Comparison of ENCODE assay signal across 14 cellular contexts in the genomic region with DNA sequence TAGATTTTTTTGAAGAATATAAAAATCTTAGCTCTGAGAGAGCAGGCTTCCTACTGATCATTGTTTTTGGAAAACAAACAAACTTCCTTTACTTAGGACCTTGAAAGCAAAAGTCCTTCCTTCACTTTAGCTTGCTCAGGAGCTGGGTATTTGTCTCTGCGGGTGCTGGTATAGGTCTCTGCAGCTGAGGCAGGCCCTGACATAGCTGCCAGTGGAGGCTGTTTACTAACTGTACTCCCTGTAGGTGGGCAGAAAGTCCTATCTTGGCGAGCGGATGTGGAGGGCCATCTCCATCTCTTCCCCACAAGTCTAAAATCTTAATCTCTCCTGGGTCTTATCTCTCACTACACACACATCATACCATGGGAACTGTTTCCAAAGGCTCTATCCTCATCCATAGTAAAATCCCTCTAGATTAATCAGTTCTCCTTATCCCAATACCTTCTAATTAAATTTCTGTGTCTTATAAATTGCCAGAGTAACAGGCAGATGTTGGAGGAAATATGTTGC. TPM values are rescaled to one million over a fixed set of nuclear protein-coding genes. Genes with fewer than 3 reads are reported as not detected.
DNase-seq lines count a peak whose midpoint lies in the region; ATAC-seq, FAIRE-seq and TF ChIP-seq lines count a peak whose summit lies in the region.
"Had no signal": no experiment of that assay in that cellular context is flagged by ENCODE, and none has a peak within 500 bp of the region (broad histone marks: within the 10 kb centered on the region; RNA-seq: fewer than 3 reads in every experiment).

No MANE protein-coding gene starts in this region.

- TF ChIP-seq EP300 in H1 (IDR thresholded peaks at IDR 0.05; ENCODE audit: borderline replicate concordance in 1 of 2, low read depth in 2 of 2, low read length in 2 of 2): no peak

- H4K5ac ChIP-seq in H1 (ENCODE audit: insufficient read length, low read depth, low read length): no peak overlapping the region

- H2BK20ac ChIP-seq in H1 (ENCODE audit: low read length): no peak overlapping the region

- H3K27me3 ChIP-seq in H1 (replicated peaks in 1 of 4; ENCODE audit: control insufficient read depth in 3 of 4, extremely low read depth in 1 of 4, insufficient read depth in 3 of 4, low read length in 3 of 4): no peaks in the 10 kb centered on the region
- H3K27me3 ChIP-seq: adrenal gland, heart right ventricle had no signal

- H3K27me3 Mint-ChIP-seq in stimulated activated naive CD8-positive, alpha-beta T cell treated with anti-CD3 and anti-CD28 coated beads, Interleukin-15, Interleukin-2, amounts not matched to agents 100 ng/mL and 50 ng/mL, for 24 hours: no peaks in the 10 kb centered on the region
- no peaks in the 10 kb centered on the region for H3K27me3 Mint-ChIP-seq in T-helper 2 cell treated with Interferon-gamma antibody and Interleukin-4, amounts not matched to agents 5 μg/mL and 100 μg/mL, for 36 hours (ENCODE audit: low read depth)
- H3K27me3 Mint-ChIP-seq in HFFc6 (ENCODE audit: insufficient read depth): peaks cover 2% of the 10 kb centered on the region; the same call in 1 of the 2 replicates

- no peaks in the 10 kb centered on the region for H3K23me2 ChIP-seq in H1 (ENCODE audit: low read depth, low read length)

- no peak overlapping the region for H4K91ac ChIP-seq in H1 (replicated peaks; ENCODE audit: insufficient read length, low read length)

- H3K4me3 ChIP-seq in H1 (ENCODE audit: extremely low read depth in 1 of 4, insufficient read depth in 2 of 4, low read depth in 3 of 4, low read length in 4 of 4): no peak overlapping the region
- H3K4me3 ChIP-seq: adrenal gland, heart right ventricle had no signal

- no peak for FAIRE-seq in H1 (lab: Jason Lieb, UNC)
- FAIRE-seq: kidney had no signal

- no peak overlapping the region for H2AK5ac ChIP-seq in H1 (ENCODE audit: low read depth, low read length)

- H2BK120ac ChIP-seq in H1 (replicated peaks; ENCODE audit: low read depth, low read length): no peak overlapping the region

- no peaks in the 10 kb centered on the region for H3K4me1 ChIP-seq in H1 (replicated peaks in 1 of 4; ENCODE audit: control insufficient read depth in 3 of 4, insufficient read depth in 4 of 4, low read length in 3 of 4)

- WGBS in H1 (ENCODE audit: extremely low coverage in 1 of 2, insufficient coverage in 1 of 2, insufficient read length in 1 of 2, insufficient replicate concordance in 2 of 2, low coverage in 1 of 2, low lambda C conversion rate in 2 of 2, missing lambda C conversion rate in 1 of 2), 2 experiments: 93% methylated on average over 3 of the region's 3 CpGs; no CpG with 5 or more reads in 1 of the 2 experiments

- H2BK15ac ChIP-seq in H1 (ENCODE audit: low read length): no peak overlapping the region

- TF ChIP-seq RAD21 in H1 (IDR thresholded peaks at IDR 0.05 in 1 of 2, conservative IDR thresholded peaks at IDR 0.05 in 1 of 2; ENCODE audit: low read depth in 2 of 2, low read length in 2 of 2): no peak

- no peaks in the 10 kb centered on the region for H4K20me1 ChIP-seq in H1 (replicated peaks in 1 of 2; ENCODE audit: control insufficient read depth in 1 of 2, insufficient read depth in 2 of 2, low read length in 2 of 2)

- H3K4me3 Mint-ChIP-seq in stimulated activated naive CD8-positive, alpha-beta T cell treated with anti-CD3 and anti-CD28 coated beads, Interleukin-15, Interleukin-2, amounts not matched to agents 100 ng/mL and 50 ng/mL, for 24 hours: peak overlapping the region; percentile 37
- H3K4me3 Mint-ChIP-seq in T-helper 2 cell treated with Interferon-gamma antibody and Interleukin-4, amounts not matched to agents 5 μg/mL and 100 μg/mL, for 36 hours: peak overlapping the region; percentile 18
- H3K4me3 Mint-ChIP-seq in HFFc6: no peak overlapping the region

- no peaks in the 10 kb centered on the region for H3K36me3 Mint-ChIP-seq in stimulated activated naive CD8-positive, alpha-beta T cell treated with anti-CD3 and anti-CD28 coated beads, Interleukin-15, Interleukin-2, amounts not matched to agents 100 ng/mL and 50 ng/mL, for 24 hours (ENCODE audit: low read depth)
- H3K36me3 Mint-ChIP-seq in T-helper 2 cell treated with Interferon-gamma antibody and Interleukin-4, amounts not matched to agents 5 μg/mL and 100 μg/mL, for 36 hours (ENCODE audit: low read depth): peaks cover 5% of the 10 kb centered on the region
- H3K36me3 Mint-ChIP-seq in HFFc6 (ENCODE audit: low read depth): no peaks in the 10 kb centered on the region

- H3K79me2 ChIP-seq in H1 (ENCODE audit: control insufficient read depth in 1 of 2, insufficient read depth in 2 of 2, low read length in 2 of 2): no peaks in the 10 kb centered on the region

- H3K9me3 Mint-ChIP-seq in stimulated activated naive CD8-positive, alpha-beta T cell treated with anti-CD3 and anti-CD28 coated beads, Interleukin-15, Interleukin-2, amounts not matched to agents 100 ng/mL and 50 ng/mL, for 24 hours: no peaks in the 10 kb centered on the region
- H3K9me3 Mint-ChIP-seq in T-helper 2 cell treated with Interferon-gamma antibody and Interleukin-4, amounts not matched to agents 5 μg/mL and 100 μg/mL, for 36 hours: no peaks in the 10 kb centered on the region
- H3K9me3 Mint-ChIP-seq in HFFc6: no peaks in the 10 kb centered on the region

- H3K27ac ChIP-seq in H1 (ENCODE audit: low read depth, low read length): no peak overlapping the region
- H3K27ac ChIP-seq: adrenal gland had no signal

- TF ChIP-seq POLR2A in H1 (IDR thresholded peaks at IDR 0.05; ENCODE audit: control extremely low read depth in 1 of 2, low read depth in 2 of 2, low read length in 2 of 2): no peak

- H3K79me1 ChIP-seq in H1 (ENCODE audit: low read depth, low read length): no peaks in the 10 kb centered on the region

- CTCF ChIA-PET in H1 (lab: Charles Lee; ENCODE audit: partially characterized antibody): interaction anchor here (0.9 to 1.2 kb wide), 3 partner anchors 140 to 188 kb away, joined by 3 to 12 read pairs (median 3); no protein-coding TSS in a partner anchor

- no peak for ATAC-seq in stimulated activated naive CD8-positive, alpha-beta T cell treated with anti-CD3 and anti-CD28 coated beads, Interleukin-15, Interleukin-2, amounts not matched to agents 100 U/mL and 50 U/mL, for 24 hours
- ATAC-seq in HG03469 (IDR thresholded peaks at IDR 0.05; ENCODE audit: unreplicated experiment): no peak
- ATAC-seq: heart right ventricle had no signal

- no peaks in the 10 kb centered on the region for H3K36me3 ChIP-seq in H1 (ENCODE audit: control insufficient read depth in 2 of 4, insufficient read depth in 4 of 4, low read length in 3 of 4)
- H3K36me3 ChIP-seq: adrenal gland, heart right ventricle had no signal

- peak overlapping the region; percentile 88 for H3K27ac Mint-ChIP-seq in stimulated activated naive CD8-positive, alpha-beta T cell treated with anti-CD3 and anti-CD28 coated beads, Interleukin-15, Interleukin-2, amounts not matched to agents 100 ng/mL and 50 ng/mL, for 24 hours
- peak overlapping the region; percentile 97 for H3K27ac Mint-ChIP-seq in T-helper 2 cell treated with Interferon-gamma antibody and Interleukin-4, amounts not matched to agents 5 μg/mL and 100 μg/mL, for 36 hours
- no peak overlapping the region for H3K27ac Mint-ChIP-seq in HFFc6

- no peak overlapping the region for H2BK5ac ChIP-seq in H1 (ENCODE audit: low read depth, low read length)

- H3K4me2 ChIP-seq in H1 (ENCODE audit: insufficient read depth in 1 of 2, low read depth in 2 of 2, low read length in 2 of 2): no peak overlapping the region
- H3K4me2 ChIP-seq: SK-N-SH had no signal

- no peak overlapping the region for H2BK12ac ChIP-seq in H1 (ENCODE audit: low read depth, low read length)

- POLR2A ChIA-PET in H1 (lab: Charles Lee; ENCODE audit: partially characterized antibody): interaction anchor here (0.9 to 1.2 kb wide), 2 partner anchors 44 to 142 kb away, joined by 3 read pairs; no protein-coding TSS in a partner anchor

- H2AFZ ChIP-seq in H1 (ENCODE audit: low read length): 0 out of 2 replicates have a peak overlapping the region, but pooled peaks have one; percentile 14

- H4K8ac ChIP-seq in H1 (ENCODE audit: extremely low read depth, insufficient read depth, low read length): no peak overlapping the region

- no peak overlapping the region for H3K9ac ChIP-seq in H1 (replicated peaks in 1 of 4; ENCODE audit: extremely low read depth in 1 of 4, low read depth in 3 of 4, low read length in 3 of 4)
- H3K9ac ChIP-seq: SK-N-SH had no signal

- no peak overlapping the region for H3K23ac ChIP-seq in H1 (ENCODE audit: insufficient read length)

- TF ChIP-seq CTCF in H1 (IDR thresholded peaks at IDR 0.05; ENCODE audit: control extremely low read depth in 1 of 3, insufficient read depth in 1 of 3, low read depth in 1 of 3, low read length in 3 of 3) (no peak), HFFc6 (IDR thresholded peaks at IDR 0.05) (no peak)

- no peaks in the 10 kb centered on the region for H3K9me3 ChIP-seq in H1 (ENCODE audit: insufficient read depth in 2 of 2, low read depth in 1 of 2, low read length in 1 of 2)
- H3K9me3 ChIP-seq: adrenal gland, heart right ventricle, SK-N-SH had no signal

- no peak overlapping the region for H3K56ac ChIP-seq in H1 (replicated peaks; ENCODE audit: insufficient read length, low read depth, low read length)

- H3K4ac ChIP-seq in H1 (replicated peaks; ENCODE audit: insufficient read length, low read depth, low read length): no peak overlapping the region

- no peak overlapping the region for H3K18ac ChIP-seq in H1 (ENCODE audit: extremely low read depth, low read length)

- no peak for DNase-seq in stimulated activated naive CD8-positive, alpha-beta T cell treated with anti-CD3 and anti-CD28 coated beads, Interleukin-15, Interleukin-2, amounts not matched to agents 100 U/mL and 50 U/mL, for 24 hours
- DNase-seq in T-helper 2 cell treated with Interferon-gamma antibody and Interleukin-4, amounts not matched to agents 5 μg/mL and 100 μg/mL, for 36 hours (ENCODE audit: low spot score): peak; percentile 10
- DNase-seq in H1 (ENCODE audit: low read depth in 1 of 2, low spot score in 2 of 2) (no peak), NCI-H1694 treated with DMSO at 0.1 percent for 48 hours (lab: John Stamatoyannopoulos, UW) (no peak), HFFc6 (no peak)
- DNase-seq: adrenal gland, DMS 273 treated with DMSO at 0.1 percent for 48 hours, heart right ventricle, kidney, NCI-H69, retina, SK-N-SH had no signal

- peaks cover 52% of the 10 kb centered on the region for H3K4me1 Mint-ChIP-seq in stimulated activated naive CD8-positive, alpha-beta T cell treated with anti-CD3 and anti-CD28 coated beads, Interleukin-15, Interleukin-2, amounts not matched to agents 100 ng/mL and 50 ng/mL, for 24 hours (ENCODE audit: low read depth)
- peaks cover 46% of the 10 kb centered on the region for H3K4me1 Mint-ChIP-seq in T-helper 2 cell treated with Interferon-gamma antibody and Interleukin-4, amounts not matched to agents 5 μg/mL and 100 μg/mL, for 36 hours (ENCODE audit: low read depth)
- H3K4me1 Mint-ChIP-seq in HFFc6 (ENCODE audit: low read depth): peaks cover 21% of the 10 kb centered on the region

- no peak overlapping the region for H3K14ac ChIP-seq in H1 (ENCODE audit: insufficient read length)

RNA-seq across cellular contexts. Expression of gene MIA2, which starts 4.1 kb away (rescaled TPM):
- total RNA-seq in H1 (2021; fragmentation: NEBNext Ultra II Directional; extraction: Animal tissue kit (Norgen Biotek cat#: 25700)): 15.0 and 16.1 TPM in 2 replicates
- polyA plus RNA-seq in H1 (2011; rRNA removed): 6.5 and 10.1 TPM in 2 replicates
- polyA plus RNA-seq in H1 (2011; cell fraction: cytosol; rRNA removed): 7.7 TPM
- 10.5 TPM for polyA plus RNA-seq in H1 (2011; cell fraction: nucleus; rRNA removed)
- 7.2 to 11.4 TPM (median 9.4 TPM) in 4 replicates for polyA plus RNA-seq in H1 (2012, experiment 1 of 2)
- 2.3 TPM for polyA plus RNA-seq in H1 (2012, experiment 2 of 2)
- polyA plus RNA-seq in H1 (2013, experiment 1 of 2): 19.0 TPM
- 19.6 TPM for polyA plus RNA-seq in H1 (2013, experiment 2 of 2)
- polyA minus RNA-seq in H1 (2011; rRNA and poly(A)+ RNA removed): 6.7 and 9.2 TPM in 2 replicates
- 7.0 TPM for polyA minus RNA-seq in H1 (2011; cell fraction: cytosol; rRNA and poly(A)+ RNA removed)
- polyA minus RNA-seq in H1 (2011; cell fraction: nucleus; rRNA and poly(A)+ RNA removed): 8.6 TPM
- total RNA-seq in HFFc6 (2021; fragmentation: NEBNext Ultra II Directional; extraction: Animal tissue kit (Norgen Biotek cat#: 25700)): 10 to 100 TPM; 11.5 to 16.3 (median 13.0) TPM

RNA-seq across cellular contexts. Expression of gene PNN, which starts 54.6 kb away (rescaled TPM):
- 113 and 121 TPM in 2 replicates for total RNA-seq in H1 (2021; fragmentation: NEBNext Ultra II Directional; extraction: Animal tissue kit (Norgen Biotek cat#: 25700))
- 27.5 and 56.5 TPM in 2 replicates for polyA plus RNA-seq in H1 (2011; rRNA removed)
- 76.5 TPM for polyA plus RNA-seq in H1 (2011; cell fraction: cytosol; rRNA removed)
- 78.4 TPM for polyA plus RNA-seq in H1 (2011; cell fraction: nucleus; rRNA removed)
- polyA plus RNA-seq in H1 (2012, experiment 1 of 2): 139 to 224 TPM (median 157 TPM) in 4 replicates
- 12.1 TPM for polyA plus RNA-seq in H1 (2012, experiment 2 of 2)
- polyA plus RNA-seq in H1 (2013, experiment 1 of 2): 196 TPM
- polyA plus RNA-seq in H1 (2013, experiment 2 of 2): 174 TPM
- polyA minus RNA-seq in H1 (2011; rRNA and poly(A)+ RNA removed): 21.5 and 24.9 TPM in 2 replicates
- 21.4 TPM for polyA minus RNA-seq in H1 (2011; cell fraction: cytosol; rRNA and poly(A)+ RNA removed)
- polyA minus RNA-seq in H1 (2011; cell fraction: nucleus; rRNA and poly(A)+ RNA removed): 71.4 TPM
- 10 to 100 TPM; 30.1 to 44.5 (median 40.5) TPM for total RNA-seq in HFFc6 (2021; fragmentation: NEBNext Ultra II Directional; extraction: Animal tissue kit (Norgen Biotek cat#: 25700))

RNA-seq across cellular contexts. Expression of gene TRAPPC6B, which starts 59.5 kb away (rescaled TPM):
- total RNA-seq in H1 (2021; fragmentation: NEBNext Ultra II Directional; extraction: Animal tissue kit (Norgen Biotek cat#: 25700)): 22.5 and 23.4 TPM in 2 replicates
- 5.5 and 9.0 TPM in 2 replicates for polyA plus RNA-seq in H1 (2011; rRNA removed)
- polyA plus RNA-seq in H1 (2011; cell fraction: cytosol; rRNA removed): 12.3 TPM
- 13.0 TPM for polyA plus RNA-seq in H1 (2011; cell fraction: nucleus; rRNA removed)
- polyA plus RNA-seq in H1 (2012, experiment 1 of 2): 11.3 to 17.1 TPM (median 12.2 TPM) in 4 replicates
- 1.2 TPM for polyA plus RNA-seq in H1 (2012, experiment 2 of 2)
- polyA plus RNA-seq in H1 (2013, experiment 1 of 2): 13.4 TPM
- 14.4 TPM for polyA plus RNA-seq in H1 (2013, experiment 2 of 2)
- 7.4 and 9.2 TPM in 2 replicates for polyA minus RNA-seq in H1 (2011; rRNA and poly(A)+ RNA removed)
- polyA minus RNA-seq in H1 (2011; cell fraction: cytosol; rRNA and poly(A)+ RNA removed): 11.2 TPM
- 14.6 TPM for polyA minus RNA-seq in H1 (2011; cell fraction: nucleus; rRNA and poly(A)+ RNA removed)
- total RNA-seq in HFFc6 (2021; fragmentation: NEBNext Ultra II Directional; extraction: Animal tissue kit (Norgen Biotek cat#: 25700)): 10 to 100 TPM; 23.7 to 29.9 (median 25.4) TPM
